ENCODE assay signal across 1 cellular context in the genomic region with DNA sequence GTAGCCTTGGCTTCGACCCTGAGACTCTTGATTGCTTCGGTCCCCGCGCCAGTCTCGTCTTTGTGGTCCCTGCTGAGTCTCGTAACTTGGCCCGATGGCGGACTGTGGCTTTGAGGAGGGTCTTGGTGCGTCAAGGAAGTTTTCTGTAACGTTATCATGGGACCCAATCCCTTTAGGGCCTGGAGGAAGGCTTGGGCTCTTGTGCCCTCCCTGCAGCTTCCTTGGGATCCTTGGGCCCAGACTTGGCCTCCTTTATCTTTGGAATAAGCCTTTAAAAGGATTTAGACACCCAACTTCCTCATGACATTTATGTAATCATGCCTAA.
TF ChIP-seq lines count a peak whose summit lies in the region.

No MANE protein-coding gene starts in this region.

TF ChIP-seq in IMR-90, 13 proteins besides CTCF, POLR2A, EP300 and RAD21:
- TF ChIP-seq RCOR1 (IDR thresholded peaks at IDR 0.05; ENCODE audit: insufficient replicate concordance, low read length) = no peak
- TF ChIP-seq FOS (IDR thresholded peaks at IDR 0.05; ENCODE audit: low read depth, low read length) = no peak
- TF ChIP-seq CHD1 (IDR thresholded peaks at IDR 0.05; ENCODE audit: low read depth, low read length) = no peak
- no peak for TF ChIP-seq NFE2L2 (IDR thresholded peaks at IDR 0.05; ENCODE audit: low read depth, low read length)
- no peak for TF ChIP-seq BHLHE40 (IDR thresholded peaks at IDR 0.05; ENCODE audit: low read depth, low read length)
- TF ChIP-seq RFX5 (IDR thresholded peaks at IDR 0.05; ENCODE audit: low read depth, low read length) = no peak
- TF ChIP-seq, protein P1, sequence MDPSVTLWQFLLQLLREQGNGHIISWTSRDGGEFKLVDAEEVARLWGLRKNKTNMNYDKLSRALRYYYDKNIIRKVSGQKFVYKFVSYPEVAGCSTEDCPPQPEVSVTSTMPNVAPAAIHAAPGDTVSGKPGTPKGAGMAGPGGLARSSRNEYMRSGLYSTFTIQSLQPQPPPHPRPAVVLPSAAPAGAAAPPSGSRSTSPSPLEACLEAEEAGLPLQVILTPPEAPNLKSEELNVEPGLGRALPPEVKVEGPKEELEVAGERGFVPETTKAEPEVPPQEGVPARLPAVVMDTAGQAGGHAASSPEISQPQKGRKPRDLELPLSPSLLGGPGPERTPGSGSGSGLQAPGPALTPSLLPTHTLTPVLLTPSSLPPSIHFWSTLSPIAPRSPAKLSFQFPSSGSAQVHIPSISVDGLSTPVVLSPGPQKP (IDR thresholded peaks at IDR 0.05; ENCODE audit: borderline replicate concordance, low read depth, low read length) = no peak
- no peak for TF ChIP-seq SMC3 (IDR thresholded peaks at IDR 0.05; ENCODE audit: low read depth, low read length)
- TF ChIP-seq MAZ (IDR thresholded peaks at IDR 0.05; ENCODE audit: borderline replicate concordance, low read depth, low read length) = no peak
- TF ChIP-seq, protein P2, sequence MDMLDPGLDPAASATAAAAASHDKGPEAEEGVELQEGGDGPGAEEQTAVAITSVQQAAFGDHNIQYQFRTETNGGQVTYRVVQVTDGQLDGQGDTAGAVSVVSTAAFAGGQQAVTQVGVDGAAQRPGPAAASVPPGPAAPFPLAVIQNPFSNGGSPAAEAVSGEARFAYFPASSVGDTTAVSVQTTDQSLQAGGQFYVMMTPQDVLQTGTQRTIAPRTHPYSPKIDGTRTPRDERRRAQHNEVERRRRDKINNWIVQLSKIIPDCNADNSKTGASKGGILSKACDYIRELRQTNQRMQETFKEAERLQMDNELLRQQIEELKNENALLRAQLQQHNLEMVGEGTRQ (IDR thresholded peaks at IDR 0.05; ENCODE audit: low read depth, low read length) = no peak
